ENCODE assay signal across 19 cellular contexts in genomic region chr7:158278745-158279320, GRCh38.
DNase-seq lines count a peak whose midpoint lies in the region; ATAC-seq and TF ChIP-seq lines count a peak whose summit lies in the region.
"Had no signal": no experiment of that assay in that cellular context is flagged by ENCODE, and none has a peak within 500 bp of the region (broad histone marks: within the 10 kb centered on the region; RNA-seq: fewer than 3 reads in every experiment).

No MANE protein-coding gene starts in this region.

- H3K4me1 ChIP-seq in H9 (ENCODE audit: insufficient read depth, low read length) (no peaks in the 10 kb centered on the region; the same call in 1 of the 2 replicates), PC-3 (ENCODE audit: insufficient read depth, low read length) (no peaks in the 10 kb centered on the region), tibial artery (no peaks in the 10 kb centered on the region)
- H3K4me1 ChIP-seq: HAP-1 had no signal

- no peak overlapping the region for H3T11ph ChIP-seq in H9 (ENCODE audit: low read length)

- H3K27ac Mint-ChIP-seq in H9 (peak overlapping the region in 1 of 3 experiments; percentile 22; a peak in 1 of 7 replicates), chondrocyte (ENCODE audit: unreplicated experiment) (no peak overlapping the region)
- H3K27ac Mint-ChIP-seq in activated T-helper 1 cell treated with anti-CD3 and anti-CD28 coated beads, Interleukin-12 subunit alpha, Interleukin-12 subunit beta, Interleukin-2, Interleukin-4 antibody, amounts not matched to agents 30 ng/mL and 10 ng/mL and 1 ng/mL, durations not matched to agents 14 hours and 24 hours and 36 hours = no peak overlapping the region
- H3K27ac Mint-ChIP-seq: CD4-positive, alpha-beta T cell had no signal

- H3K18ac ChIP-seq in H9 (ENCODE audit: insufficient read length, low read depth, low read length) = no peak overlapping the region

- CTCF ChIA-PET in PC-3 (lab: Charles Lee) = no interaction called here

- no peak overlapping the region for H2BK120ac ChIP-seq in H9 (ENCODE audit: low read depth, low read length, poor library complexity, severe bottlenecking)

- H3K36me3 ChIP-seq in PC-3 (ENCODE audit: low read depth, low read length) = no peaks in the 10 kb centered on the region
- H3K36me3 ChIP-seq in tibial artery = no peaks in the 10 kb centered on the region
- H3K36me3 ChIP-seq: HAP-1, MG63 had no signal

- H2BK20ac ChIP-seq in H9 (ENCODE audit: low read depth, low read length, poor library complexity, severe bottlenecking) = no peak overlapping the region

- no peak overlapping the region for H2AK5ac ChIP-seq in H9 (ENCODE audit: insufficient read length, low read length)

- POLR2A ChIA-PET in PC-3 (lab: Charles Lee; ENCODE audit: unreplicated experiment) = no interaction called here

- no CpG with 5 or more reads among the region's 9 CpGs for WGBS in H9 (ENCODE audit: extremely low coverage, insufficient read length, low lambda C conversion rate)

- no peaks in the 10 kb centered on the region for H3K79me1 ChIP-seq in H9 (ENCODE audit: insufficient read depth, low read depth, low read length, poor library complexity, severe bottlenecking)

- H3K56ac ChIP-seq in H9 (ENCODE audit: insufficient read length, low read depth, low read length) = no peak overlapping the region

- BruUV-seq in PC-3 (replicated peaks; lab: Mats Ljungman, UMichigan) = no TSS peak

- no peak overlapping the region for H3K4ac ChIP-seq in H9 (ENCODE audit: low read depth, low read length)

- H2BK5ac ChIP-seq in H9 (ENCODE audit: insufficient read length, low read length) = no peak overlapping the region

- H3F3A ChIP-seq in PC-3 (ENCODE audit: low read length, unreplicated experiment) = no peaks in the 10 kb centered on the region

- H3K9me3 Mint-ChIP-seq in H9 = peaks cover 5 to 8% of the 10 kb centered on the region in 2 experiments
- H3K9me3 Mint-ChIP-seq in activated T-helper 1 cell treated with anti-CD3 and anti-CD28 coated beads, Interleukin-12 subunit alpha, Interleukin-12 subunit beta, Interleukin-2, Interleukin-4 antibody, amounts not matched to agents 30 ng/mL and 10 ng/mL and 1 ng/mL, durations not matched to agents 14 hours and 24 hours and 36 hours = no peaks in the 10 kb centered on the region
- peaks cover 23% of the 10 kb centered on the region for H3K9me3 Mint-ChIP-seq in chondrocyte (ENCODE audit: low read depth)
- H3K9me3 Mint-ChIP-seq: CD4-positive, alpha-beta T cell had no signal

- no peaks in the 10 kb centered on the region for H3K27me3 ChIP-seq in H9 (ENCODE audit: insufficient read depth, low read length)
- H3K27me3 ChIP-seq in PC-3 (ENCODE audit: low read length) = no peaks in the 10 kb centered on the region
- H3K27me3 ChIP-seq in tibial artery = no peaks in the 10 kb centered on the region

- intact Hi-C loops in PC-3 (cut with micrococcal nuclease) = no loop called here
- intact Hi-C loops in tibial artery (cut with DNase I; ENCODE audit: low total_unique reads) = no loop called here
- intact Hi-C loops in activated T-helper 1 cell treated with anti-CD3 and anti-CD28 coated beads, Interleukin-12 subunit alpha, Interleukin-12 subunit beta, Interleukin-2, Interleukin-4 antibody, amounts not matched to agents 30 ng/mL and 10 ng/mL and 1 ng/mL, durations not matched to agents 14 hours and 24 hours and 36 hours (cut with micrococcal nuclease) = no loop called here

- no peak overlapping the region for H3K23ac ChIP-seq in H9 (ENCODE audit: insufficient read length, low read depth, low read length)

- H2BK12ac ChIP-seq in H9 (ENCODE audit: insufficient read length, low read depth, low read length) = no peak overlapping the region

- H3K23me2 ChIP-seq in H9 (ENCODE audit: insufficient read length, low read depth, low read length, poor library complexity, severe bottlenecking) = no peaks in the 10 kb centered on the region

- H3K36me3 Mint-ChIP-seq in H9 (ENCODE audit: insufficient read depth in 1 of 3, low read depth in 3 of 3) = peaks cover 0 to 5% (median 0%) of the 10 kb centered on the region in 3 experiments; a peak in 2 of 7 replicates
- no peaks in the 10 kb centered on the region for H3K36me3 Mint-ChIP-seq in activated T-helper 1 cell treated with anti-CD3 and anti-CD28 coated beads, Interleukin-12 subunit alpha, Interleukin-12 subunit beta, Interleukin-2, Interleukin-4 antibody, amounts not matched to agents 30 ng/mL and 10 ng/mL and 1 ng/mL, durations not matched to agents 14 hours and 24 hours and 36 hours (ENCODE audit: low read depth)
- no peaks in the 10 kb centered on the region for H3K36me3 Mint-ChIP-seq in chondrocyte (ENCODE audit: low read depth)

- H3K14ac ChIP-seq in H9 (ENCODE audit: insufficient read depth, low read length) = no peak overlapping the region

- H3K4me3 Mint-ChIP-seq in H9 (no peak overlapping the region), chondrocyte (ENCODE audit: unreplicated experiment) (no peak overlapping the region)
- no peak overlapping the region for H3K4me3 Mint-ChIP-seq in activated T-helper 1 cell treated with anti-CD3 and anti-CD28 coated beads, Interleukin-12 subunit alpha, Interleukin-12 subunit beta, Interleukin-2, Interleukin-4 antibody, amounts not matched to agents 30 ng/mL and 10 ng/mL and 1 ng/mL, durations not matched to agents 14 hours and 24 hours and 36 hours
- H3K4me3 Mint-ChIP-seq: CD4-positive, alpha-beta T cell had no signal

- H3K4me1 Mint-ChIP-seq in H9 = peaks cover 25 to 29% of the 10 kb centered on the region in 2 experiments
- no peaks in the 10 kb centered on the region for H3K4me1 Mint-ChIP-seq in activated T-helper 1 cell treated with anti-CD3 and anti-CD28 coated beads, Interleukin-12 subunit alpha, Interleukin-12 subunit beta, Interleukin-2, Interleukin-4 antibody, amounts not matched to agents 30 ng/mL and 10 ng/mL and 1 ng/mL, durations not matched to agents 14 hours and 24 hours and 36 hours (ENCODE audit: low read depth)
- no peaks in the 10 kb centered on the region for H3K4me1 Mint-ChIP-seq in chondrocyte (ENCODE audit: low read depth)

- ATAC-seq in PC-3 = no peak

- H3K9me2 ChIP-seq in PC-3 (replicated peaks; ENCODE audit: low read length) = no peaks in the 10 kb centered on the region

- H3K4me3 ChIP-seq in PC-3 (ENCODE audit: low read length) (no peak overlapping the region), tibial artery (no peak overlapping the region)
- H3K4me3 ChIP-seq: GM23248, HAP-1, MG63 had no signal

- H3K4me2 ChIP-seq in H9 (ENCODE audit: insufficient read depth, insufficient read length, low read length) (no peak overlapping the region), PC-3 (ENCODE audit: low read length) (no peak overlapping the region)

- H4K8ac ChIP-seq in H9 (replicated peaks; ENCODE audit: insufficient read length, low read depth, low read length) = no peak overlapping the region

- H3K9me3 ChIP-seq in H9 (ENCODE audit: control insufficient read depth, low read depth, low read length) = no peaks in the 10 kb centered on the region
- H3K9me3 ChIP-seq in PC-3 (ENCODE audit: low read length) = no peaks in the 10 kb centered on the region
- no peaks in the 10 kb centered on the region for H3K9me3 ChIP-seq in tibial artery
- H3K9me3 ChIP-seq: HAP-1, MG63 had no signal

- H2AFZ ChIP-seq in H9 (ENCODE audit: low read length) = no peak overlapping the region
- H2AFZ ChIP-seq in PC-3 (ENCODE audit: low read length) = no peak overlapping the region
- H2AFZ ChIP-seq: GM23248 had no signal

- H3K27me3 Mint-ChIP-seq in H9 (ENCODE audit: low read depth) = no peaks in the 10 kb centered on the region
- no peaks in the 10 kb centered on the region for H3K27me3 Mint-ChIP-seq in activated T-helper 1 cell treated with anti-CD3 and anti-CD28 coated beads, Interleukin-12 subunit alpha, Interleukin-12 subunit beta, Interleukin-2, Interleukin-4 antibody, amounts not matched to agents 30 ng/mL and 10 ng/mL and 1 ng/mL, durations not matched to agents 14 hours and 24 hours and 36 hours (ENCODE audit: insufficient read depth)
- H3K27me3 Mint-ChIP-seq in chondrocyte (ENCODE audit: low read depth) = no peaks in the 10 kb centered on the region
- H3K27me3 Mint-ChIP-seq: CD4-positive, alpha-beta T cell had no signal

- H4K91ac ChIP-seq in H9 (ENCODE audit: insufficient read length, low read depth, low read length) = no peak overlapping the region

- TF ChIP-seq CTCF in H9 (conservative IDR thresholded peaks at IDR 0.05) (no peak), PC-3 (conservative IDR thresholded peaks at IDR 0.05; ENCODE audit: low read depth, low read length) (no peak), tibial artery (IDR thresholded peaks at IDR 0.05) (no peak), chondrocyte (IDR thresholded peaks at IDR 0.05) (no peak)

- DNase-seq in H9 (peak; percentile 15), PC-3 (peak; percentile 52), mesenteric fat pad (ENCODE audit: low spot score) (peak; percentile 45), tibial artery (peak; percentile 5), pons (ENCODE audit: low spot score) (no peak), chondrocyte (ENCODE audit: low spot score) (no peak)
- no peak for DNase-seq in activated T-helper 1 cell treated with anti-CD3 and anti-CD28 coated beads, Interleukin-12 subunit alpha, Interleukin-12 subunit beta, Interleukin-2, Interleukin-4 antibody, amounts not matched to agents 30 ng/mL and 10 ng/mL and 1 ng/mL, durations not matched to agents 14 hours and 24 hours and 36 hours (ENCODE audit: low spot score)
- DNase-seq: COR-L47, DND-41, GM23248, MG63, NCI-H1417, NCI-H1694 treated with DMSO at 0.1 percent for 48 hours, NCI-H2081 treated with DMSO at 0.1 percent for 48 hours, NCI-H446 treated with DMSO at 0.1 percent for 48 hours, NCI-H526 treated with DMSO at 0.1 percent for 48 hours, SIG-M5 had no signal

- H3K79me2 ChIP-seq in H9 (ENCODE audit: insufficient read depth, low read length) (no peaks in the 10 kb centered on the region), PC-3 (ENCODE audit: low read length) (no peaks in the 10 kb centered on the region)

- H4K20me1 ChIP-seq in H9 (ENCODE audit: control insufficient read depth, insufficient read depth, insufficient read length) (no peaks in the 10 kb centered on the region), PC-3 (ENCODE audit: low read length) (no peaks in the 10 kb centered on the region)

- no peak overlapping the region for H4K5ac ChIP-seq in H9 (ENCODE audit: insufficient read length, low read depth, low read length)

- no peak overlapping the region for H2BK15ac ChIP-seq in H9 (ENCODE audit: low read depth, low read length)

- no peak overlapping the region for H3K9ac ChIP-seq in H9 (ENCODE audit: extremely low read depth, insufficient read length, low read length)
- no peak overlapping the region for H3K9ac ChIP-seq in PC-3 (ENCODE audit: low read length)
- H3K9ac ChIP-seq: GM23248 had no signal

- H3K27ac ChIP-seq in H9 (ENCODE audit: insufficient read length, low read depth, low read length) (no peak overlapping the region), PC-3 (ENCODE audit: low read length) (no peak overlapping the region), tibial artery (no peak overlapping the region)
- H3K27ac ChIP-seq: GM23248 had no signal

Comparison
In these comparisons a context has a peak if more than half of its experiments do, and no peak if none do; other contexts are left out.
1. DNase-seq: peak in H9 (single experiment), PC-3 (single experiment), mesenteric fat pad (single experiment) and tibial artery (2 of 2); none in activated T-helper 1 cell treated with anti-CD3 and anti-CD28 coated beads, Interleukin-12 subunit alpha, Interleukin-12 subunit beta, Interleukin-2, Interleukin-4 antibody, amounts not matched to agents 30 ng/mL and 10 ng/mL and 1 ng/mL, durations not matched to agents 14 hours and 24 hours and 36 hours (single experiment), pons (single experiment) and chondrocyte (single experiment).